In the genomic region with DNA sequence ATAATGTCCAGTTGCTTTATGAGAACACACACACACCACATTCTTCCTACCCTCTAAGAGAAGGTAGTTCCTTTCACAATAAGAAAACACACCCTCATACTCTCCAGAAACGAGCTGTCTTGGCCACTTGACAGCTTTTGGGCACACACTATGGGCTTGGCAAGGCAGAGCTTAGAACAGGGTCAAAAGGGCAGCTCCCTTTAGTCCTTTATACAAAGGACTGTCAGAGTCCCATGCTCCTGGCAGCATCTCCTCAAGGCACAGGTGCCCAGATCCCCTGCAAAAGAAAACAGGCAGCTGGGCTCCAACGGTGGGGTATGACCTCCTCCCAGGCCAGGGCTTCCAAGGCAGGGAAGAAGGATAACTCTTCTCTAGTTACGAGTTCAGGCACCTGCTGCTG, we compare ENCODE assay signal across 30 cellular contexts. TPM values are rescaled to one million over a fixed set of nuclear protein-coding genes. Genes with fewer than 3 reads are reported as not detected.
DNase-seq lines count a peak whose midpoint lies in the region; ATAC-seq and TF ChIP-seq lines count a peak whose summit lies in the region.
"Had no signal": no experiment of that assay in that cellular context is flagged by ENCODE, and none has a peak within 500 bp of the region (broad histone marks: within the 10 kb centered on the region; RNA-seq: fewer than 3 reads in every experiment).

No MANE protein-coding gene starts in this region.

- POLR2A ChIA-PET in activated CD8-positive, alpha-beta T cell treated with anti-CD3 and anti-CD28 coated beads, Interleukin-2, amount 10 ng/mL, durations not matched to agents 7 days and 5 days (lab: Charles Lee) = no interaction called here
- POLR2A ChIA-PET in activated CD8-positive, alpha-beta T cell treated with anti-CD3 and anti-CD28 coated beads for 36 hours (lab: Charles Lee) = interaction anchor here (0.5 kb wide), 1 partner anchor 944 kb away, joined by 3 read pairs; no protein-coding TSS in a partner anchor
- POLR2A ChIA-PET in CD8-positive, alpha-beta T cell (lab: Charles Lee) = interaction anchor here (0.6 kb wide), 1 partner anchor 240 kb away, joined by 3 read pairs; no protein-coding TSS in a partner anchor

- peaks cover 43% of the 10 kb centered on the region for H3K79me2 ChIP-seq in Karpas-422 (ENCODE audit: low read length)

- H3K4me3 Mint-ChIP-seq in activated CD8-positive, alpha-beta T cell treated with anti-CD3 and anti-CD28 coated beads, Interleukin-2, amount 10 ng/mL, durations not matched to agents 7 days and 5 days = no peak overlapping the region
- no peak overlapping the region for H3K4me3 Mint-ChIP-seq in activated CD8-positive, alpha-beta T cell treated with anti-CD3 and anti-CD28 coated beads for 36 hours
- H3K4me3 Mint-ChIP-seq in CD8-positive, alpha-beta T cell = no peak overlapping the region
- H3K4me3 Mint-ChIP-seq: activated naive CD4-positive, alpha-beta T cell treated with anti-CD3 and anti-CD28 coated beads, Interleukin-2, amount 50 U/mL, for 24 hours; dendritic cell treated with granulocyte-macrophage colony-stimulating factor and Interleukin-4, amounts not matched to agents 40 ng/mL and 50 ng/mL, for 4 days; naive thymus-derived CD4-positive, alpha-beta T cell; type B pancreatic cell had no signal

- no peak overlapping the region for H3K27ac Mint-ChIP-seq in activated CD8-positive, alpha-beta T cell treated with anti-CD3 and anti-CD28 coated beads, Interleukin-2, amount 10 ng/mL, durations not matched to agents 7 days and 5 days
- H3K27ac Mint-ChIP-seq in activated CD8-positive, alpha-beta T cell treated with anti-CD3 and anti-CD28 coated beads for 36 hours = no peak overlapping the region
- H3K27ac Mint-ChIP-seq in CD8-positive, alpha-beta T cell = no peak overlapping the region
- H3K27ac Mint-ChIP-seq: activated naive CD4-positive, alpha-beta T cell treated with anti-CD3 and anti-CD28 coated beads, Interleukin-2, amount 50 U/mL, for 24 hours; dendritic cell treated with granulocyte-macrophage colony-stimulating factor and Interleukin-4, amounts not matched to agents 40 ng/mL and 50 ng/mL, for 4 days had no signal

- no peak overlapping the region for H2AFZ ChIP-seq in Karpas-422 (ENCODE audit: low read length)

- peaks cover 58% of the 10 kb centered on the region for H3K36me3 Mint-ChIP-seq in activated CD8-positive, alpha-beta T cell treated with anti-CD3 and anti-CD28 coated beads, Interleukin-2, amount 10 ng/mL, durations not matched to agents 7 days and 5 days (ENCODE audit: low read depth)
- peaks cover 45% of the 10 kb centered on the region for H3K36me3 Mint-ChIP-seq in activated CD8-positive, alpha-beta T cell treated with anti-CD3 and anti-CD28 coated beads for 36 hours (ENCODE audit: low read depth)
- peaks cover 66% of the 10 kb centered on the region for H3K36me3 Mint-ChIP-seq in CD8-positive, alpha-beta T cell

- ATAC-seq in activated CD8-positive, alpha-beta T cell treated with anti-CD3 and anti-CD28 coated beads, Interleukin-2, amount 10 ng/mL, durations not matched to agents 7 days and 5 days = no peak
- no peak for ATAC-seq in activated CD8-positive, alpha-beta T cell treated with anti-CD3 and anti-CD28 coated beads for 36 hours
- ATAC-seq in left ventricle myocardium superior = peak; percentile 56
- no peak for ATAC-seq in CD8-positive, alpha-beta T cell
- ATAC-seq: naive thymus-derived CD4-positive, alpha-beta T cell; Panc1 had no signal

- no peaks in the 10 kb centered on the region for H3K27me3 Mint-ChIP-seq in activated CD8-positive, alpha-beta T cell treated with anti-CD3 and anti-CD28 coated beads, Interleukin-2, amount 10 ng/mL, durations not matched to agents 7 days and 5 days (ENCODE audit: low read depth)
- no peaks in the 10 kb centered on the region for H3K27me3 Mint-ChIP-seq in activated CD8-positive, alpha-beta T cell treated with anti-CD3 and anti-CD28 coated beads for 36 hours
- no peaks in the 10 kb centered on the region for H3K27me3 Mint-ChIP-seq in CD8-positive, alpha-beta T cell (ENCODE audit: low read depth)
- H3K27me3 Mint-ChIP-seq: activated naive CD4-positive, alpha-beta T cell treated with anti-CD3 and anti-CD28 coated beads, Interleukin-2, amount 50 U/mL, for 24 hours; dendritic cell treated with granulocyte-macrophage colony-stimulating factor and Interleukin-4, amounts not matched to agents 40 ng/mL and 50 ng/mL, for 4 days; type B pancreatic cell had no signal

- peaks cover 14% of the 10 kb centered on the region for H3K4me1 ChIP-seq in Karpas-422 (ENCODE audit: low read length)
- peaks cover 9% of the 10 kb centered on the region for H3K4me1 ChIP-seq in CD8-positive, alpha-beta T cell (ENCODE audit: insufficient read depth, low read length)
- H3K4me1 ChIP-seq: SJCRH30 had no signal

- no peaks in the 10 kb centered on the region for H3K9me2 ChIP-seq in Karpas-422 (replicated peaks; ENCODE audit: insufficient read depth, low read length)

- H3K27ac ChIP-seq in Karpas-422 (ENCODE audit: low read length) = no peak overlapping the region
- no peak overlapping the region for H3K27ac ChIP-seq in CD8-positive, alpha-beta T cell (ENCODE audit: low read depth, low read length)
- H3K27ac ChIP-seq: BLaER1, cardiac muscle cell, SJCRH30 had no signal

- no peaks in the 10 kb centered on the region for H4K20me1 ChIP-seq in Karpas-422 (ENCODE audit: insufficient read depth, low read depth, low read length)
- H4K20me1 ChIP-seq: BLaER1 had no signal

- peaks cover 11% of the 10 kb centered on the region for H3K4me1 Mint-ChIP-seq in activated CD8-positive, alpha-beta T cell treated with anti-CD3 and anti-CD28 coated beads, Interleukin-2, amount 10 ng/mL, durations not matched to agents 7 days and 5 days (ENCODE audit: low read depth)
- H3K4me1 Mint-ChIP-seq in activated CD8-positive, alpha-beta T cell treated with anti-CD3 and anti-CD28 coated beads for 36 hours (ENCODE audit: low read depth) = peaks cover 9% of the 10 kb centered on the region
- H3K4me1 Mint-ChIP-seq in CD8-positive, alpha-beta T cell (ENCODE audit: low read depth) = peaks cover 11% of the 10 kb centered on the region

- no peaks in the 10 kb centered on the region for H3K9me3 Mint-ChIP-seq in activated CD8-positive, alpha-beta T cell treated with anti-CD3 and anti-CD28 coated beads, Interleukin-2, amount 10 ng/mL, durations not matched to agents 7 days and 5 days (ENCODE audit: insufficient read depth)
- H3K9me3 Mint-ChIP-seq in activated CD8-positive, alpha-beta T cell treated with anti-CD3 and anti-CD28 coated beads for 36 hours = no peaks in the 10 kb centered on the region
- no peaks in the 10 kb centered on the region for H3K9me3 Mint-ChIP-seq in CD8-positive, alpha-beta T cell
- H3K9me3 Mint-ChIP-seq: activated naive CD4-positive, alpha-beta T cell treated with anti-CD3 and anti-CD28 coated beads, Interleukin-2, amount 50 U/mL, for 24 hours; dendritic cell treated with granulocyte-macrophage colony-stimulating factor and Interleukin-4, amounts not matched to agents 40 ng/mL and 50 ng/mL, for 4 days; naive thymus-derived CD4-positive, alpha-beta T cell; type B pancreatic cell had no signal

- H3K9me3 ChIP-seq in Karpas-422 (ENCODE audit: low read length) = no peaks in the 10 kb centered on the region
- no peaks in the 10 kb centered on the region for H3K9me3 ChIP-seq in CD8-positive, alpha-beta T cell (ENCODE audit: low read length)
- H3K9me3 ChIP-seq: BLaER1, MG63, SJCRH30 had no signal

- TF ChIP-seq CTCF in activated CD8-positive, alpha-beta T cell treated with anti-CD3 and anti-CD28 coated beads for 36 hours (IDR thresholded peaks at IDR 0.05) = no peak
- no peak for TF ChIP-seq CTCF in CD8-positive, alpha-beta T cell (IDR thresholded peaks at IDR 0.05)

- peaks cover 57% of the 10 kb centered on the region for H3K36me3 ChIP-seq in Karpas-422 (ENCODE audit: insufficient read depth, low read length)
- peaks cover 11% of the 10 kb centered on the region for H3K36me3 ChIP-seq in CD8-positive, alpha-beta T cell (ENCODE audit: insufficient read depth, low read length)

- intact Hi-C loops in activated CD8-positive, alpha-beta T cell treated with anti-CD3 and anti-CD28 coated beads for 36 hours (cut with micrococcal nuclease) = no loop called here
- intact Hi-C loops in left ventricle myocardium superior (cut with micrococcal nuclease) = no loop called here
- intact Hi-C loops in CD8-positive, alpha-beta T cell (cut with DNase I, micrococcal nuclease) = loop anchor here in 1 of 2 experiments (5.0 kb wide), 1 partner anchor 189 kb away; no protein-coding TSS in a partner anchor

- no peak overlapping the region for H3K4me2 ChIP-seq in Karpas-422 (ENCODE audit: low read depth, low read length, poor library complexity, severe bottlenecking)
- H3K4me2 ChIP-seq: BLaER1 had no signal

- no peak overlapping the region for H3K4me3 ChIP-seq in Karpas-422 (ENCODE audit: low read length)
- H3K4me3 ChIP-seq in CD8-positive, alpha-beta T cell (ENCODE audit: low read depth, low read length) = no peak overlapping the region
- H3K4me3 ChIP-seq: BLaER1, cardiac muscle cell, MG63, SJCRH30 had no signal

- no peaks in the 10 kb centered on the region for H3K27me3 ChIP-seq in Karpas-422 (ENCODE audit: low read length)
- H3K27me3 ChIP-seq in CD8-positive, alpha-beta T cell (ENCODE audit: insufficient read depth, low read length) = no peaks in the 10 kb centered on the region
- H3K27me3 ChIP-seq: BLaER1, cardiac muscle cell, MG63, SJCRH30 had no signal

- CTCF ChIA-PET in activated CD8-positive, alpha-beta T cell treated with anti-CD3 and anti-CD28 coated beads, Interleukin-2, amount 10 ng/mL, durations not matched to agents 7 days and 5 days (lab: Charles Lee) = no interaction called here
- CTCF ChIA-PET in activated CD8-positive, alpha-beta T cell treated with anti-CD3 and anti-CD28 coated beads for 36 hours (lab: Charles Lee) = no interaction called here
- CTCF ChIA-PET in CD8-positive, alpha-beta T cell (lab: Charles Lee) = no interaction called here

- no peak overlapping the region for H3K9ac ChIP-seq in Karpas-422 (ENCODE audit: low read length)
- H3K9ac ChIP-seq: BLaER1 had no signal

- DNase-seq in activated CD8-positive, alpha-beta T cell treated with anti-CD3 and anti-CD28 coated beads, Interleukin-2, amount 10 ng/mL, durations not matched to agents 7 days and 5 days = peak; percentile 15
- no peak for DNase-seq in activated CD8-positive, alpha-beta T cell treated with anti-CD3 and anti-CD28 coated beads for 36 hours
- DNase-seq in NCI-H2196 treated with DMSO at 0.1 percent for 48 hours (lab: John Stamatoyannopoulos, UW; ENCODE audit: unreplicated experiment) (peak; percentile 31), left ventricle myocardium superior (no peak), pons (ENCODE audit: low spot score) (peak; percentile 14), Karpas-422 (no peak), NCI-H2107 treated with DMSO at 0.1 percent for 48 hours (lab: John Stamatoyannopoulos, UW; ENCODE audit: unreplicated experiment) (no peak)
- no peak for DNase-seq in CD8-positive, alpha-beta T cell
- DNase-seq: activated CD4-positive, alpha-beta T cell treated with anti-CD3 and anti-CD28 coated beads, Interleukin-2, amount 50 U/mL, for 1 hour; aorta; COR-L47; GDM1; HCEC 1CT; KBM-7; left cardiac atrium; MG63; naive thymus-derived CD4-positive, alpha-beta T cell; NCI-H1417; NCI-H2081; NCI-H524; retina; SJCRH30; stimulated activated CD4-positive, alpha-beta T cell treated with anti-CD3 and anti-CD28 coated beads, Interleukin-2, amount 100 ng/mL, for 48 hours; T1000 had no signal

RNA-seq across cellular contexts. Expression of a gene that starts 4.9 kb away (rescaled TPM):
- 10 to 100 TPM; 29.2 to 29.5 TPM for total RNA-seq in activated CD8-positive, alpha-beta T cell treated with anti-CD3 and anti-CD28 coated beads, Interleukin-2, amount 10 ng/mL, durations not matched to agents 7 days and 5 days
- 10 to 100 TPM; 23.6 to 23.7 TPM for total RNA-seq in activated CD8-positive, alpha-beta T cell treated with anti-CD3 and anti-CD28 coated beads for 36 hours
- total RNA-seq in left ventricle myocardium superior = 30.7 TPM
- total RNA-seq in Karpas-422 (2014; rRNA removed; shearing (Covaris generic); ENCODE audit: low replicate concordance) = 13.7 and 23.9 TPM in 2 replicates
- 10 to 100 TPM; 16.7 to 17.8 TPM for total RNA-seq in CD8-positive, alpha-beta T cell

Comparison
In these comparisons a context has a peak if more than half of its experiments do, and no peak if none do; other contexts are left out.
1. DNase-seq: peak in activated CD8-positive, alpha-beta T cell treated with anti-CD3 and anti-CD28 coated beads, Interleukin-2, amount 10 ng/mL, durations not matched to agents 7 days and 5 days (single experiment), NCI-H2196 treated with DMSO at 0.1 percent for 48 hours (single experiment) and pons (single experiment); none in activated CD8-positive, alpha-beta T cell treated with anti-CD3 and anti-CD28 coated beads for 36 hours (single experiment), left ventricle myocardium superior (single experiment), Karpas-422 (single experiment), NCI-H2107 treated with DMSO at 0.1 percent for 48 hours (single experiment) and CD8-positive, alpha-beta T cell (0 of 7).